Comparison of ENCODE assay signal across 8 cellular contexts in genomic region chr12:53050426-53051057, GRCh38. TPM values are rescaled to one million over a fixed set of nuclear protein-coding genes. Genes with fewer than 3 reads are reported as not detected.
DNase-seq lines count a peak whose midpoint lies in the region; ATAC-seq lines count a peak whose summit lies in the region.

No MANE protein-coding gene starts in this region.

- ATAC-seq in HG02938 (IDR thresholded peaks at IDR 0.05; ENCODE audit: unreplicated experiment) = no peak

- H3K9ac ChIP-seq in iPS-15b (ENCODE audit: low read depth, low read length) = no peak overlapping the region

- DNase-seq in D341Med (ENCODE audit: low spot score) = peak; percentile 4
- no peak for DNase-seq in skeletal muscle cell (ENCODE audit: low read depth)
- no peak for DNase-seq in NK-92 (lab: John Stamatoyannopoulos, UW; ENCODE audit: unreplicated experiment)
- DNase-seq in DMS53 treated with DMSO at 0.1 percent for 48 hours (lab: John Stamatoyannopoulos, UW; ENCODE audit: unreplicated experiment) = no peak
- no peak for DNase-seq in NCI-H748 treated with DMSO at 0.1 percent for 48 hours (lab: John Stamatoyannopoulos, UW)

- peaks cover 4% of the 10 kb centered on the region for H3K36me3 ChIP-seq in iPS-15b (ENCODE audit: control insufficient read depth, insufficient read depth, low read length)

- peak overlapping the region; percentile 90 for H3K27ac ChIP-seq in adipose tissue (ENCODE audit: low read depth, low read length)

- H3K9me3 ChIP-seq in iPS-15b (ENCODE audit: control insufficient read depth, insufficient read depth, low read length) = no peaks in the 10 kb centered on the region

- peak overlapping the region; percentile 49 for H3K4me3 ChIP-seq in iPS-15b (ENCODE audit: low read depth, low read length)
- peak overlapping the region; percentile 71 for H3K4me3 ChIP-seq in skeletal muscle cell (ENCODE audit: low read depth, low read length)

- peaks cover 36% of the 10 kb centered on the region for H3K4me1 ChIP-seq in iPS-15b (ENCODE audit: control insufficient read depth, insufficient read depth, low read length)

- WGBS in adipose tissue, 3 donors = 36 to 78% (median 44%) methylated on average over 2 of the region's 2 CpGs

- peaks cover 8% of the 10 kb centered on the region for H3K27me3 ChIP-seq in iPS-15b (ENCODE audit: control insufficient read depth, insufficient read depth, low read length)

RNA-seq across cellular contexts. Expression of gene TNS2, which starts 0.7 kb away (rescaled TPM):
- polyA plus RNA-seq in adipose tissue = 100 to 1,000 TPM in 2 of 3 donors, 10 to 100 TPM in 1; 53.4 to 562 (median 225) TPM

RNA-seq across cellular contexts. Expression of gene SPRYD3, which starts 28.6 kb away (rescaled TPM):
- 10 to 100 TPM; 26.9 to 66.7 (median 29.8) TPM for polyA plus RNA-seq in adipose tissue

RNA-seq across cellular contexts. Expression of gene EIF4B, which starts 44.3 kb away (rescaled TPM):
- polyA plus RNA-seq in adipose tissue = 100 to 1,000 TPM; 216 to 308 (median 253) TPM

RNA-seq across cellular contexts. Expression of gene IGFBP6, which starts 46.9 kb away (rescaled TPM):
- polyA plus RNA-seq in adipose tissue = 100 to 1,000 TPM in 1 of 3 donors, 10 to 100 TPM in 2; 21.8 to 437 (median 83.9) TPM

RNA-seq across cellular contexts. Expression of gene SOAT2, which starts 52.7 kb away (rescaled TPM):
- polyA plus RNA-seq in adipose tissue = under 1 TPM in 2 of 3 donors, not detected in 1; 0.08 to 0.09 TPM
